ENCODE assay signal across 16 cellular contexts in genomic region chr7:51459809-51460208, GRCh38.
"Had no signal": no experiment of that assay in that cellular context is flagged by ENCODE, and none has a peak within 500 bp of the region (broad histone marks: within the 10 kb centered on the region; RNA-seq: fewer than 3 reads in every experiment).

No MANE protein-coding gene starts in this region.

- H3K27ac ChIP-seq: adrenal gland, VCaP had no signal

- H3K27me3 ChIP-seq: adrenal gland had no signal

- H3K4me1 Mint-ChIP-seq: stimulated activated naive B cell treated with anti-CD40 and anti-IgM and Interleukin-4, amounts not matched to agents 10 μg/mL and 1 μg/mL and 100 μg/mL, for 72 hours; T-helper 17 cell had no signal

- H3K36me3 Mint-ChIP-seq: activated naive CD4-positive, alpha-beta T cell treated with anti-CD3 and anti-CD28 coated beads, Interleukin-2, amount 50 U/mL, for 72 hours; mesothelial cell of epicardium; natural killer cell treated with Interleukin-12 subunit alpha and Interleukin-12 subunit beta and Interleukin-15 and Interleukin-18, amount 100 ng/mL, for 72 hours; stimulated activated naive B cell treated with anti-CD40 and anti-IgM and Interleukin-4, amounts not matched to agents 10 μg/mL and 1 μg/mL and 100 μg/mL, for 72 hours had no signal

- H3K4me3 ChIP-seq: adrenal gland, lung had no signal

- H3K27me3 Mint-ChIP-seq: natural killer cell treated with Interleukin-12 subunit alpha and Interleukin-12 subunit beta and Interleukin-15 and Interleukin-18, amount 100 ng/mL, for 72 hours had no signal

- H3K4me3 Mint-ChIP-seq: activated T-cell treated with anti-CD3 and anti-CD28 coated beads, Interleukin-2, amount 50 U/mL, for 72 hours; mesothelial cell of epicardium; natural killer cell treated with Interleukin-12 subunit alpha and Interleukin-12 subunit beta and Interleukin-15 and Interleukin-18, amount 100 ng/mL, for 72 hours; stimulated activated naive B cell treated with anti-CD40 and anti-IgM and Interleukin-4, amounts not matched to agents 10 μg/mL and 1 μg/mL and 100 μg/mL, for 72 hours; T-helper 17 cell had no signal

- ATAC-seq: activated naive CD4-positive, alpha-beta T cell treated with anti-CD3 and anti-CD28 coated beads, Interleukin-2, amount 50 U/mL, for 72 hours; activated T-cell treated with anti-CD3 and anti-CD28 coated beads, Interleukin-2, amount 50 U/mL, for 72 hours; left lobe of liver; natural killer cell treated with Interleukin-12 subunit alpha and Interleukin-12 subunit beta and Interleukin-15 and Interleukin-18, amount 100 ng/mL, for 72 hours; stimulated activated naive B cell treated with anti-CD40 and anti-IgM and Interleukin-4, amounts not matched to agents 10 μg/mL and 1 μg/mL and 100 μg/mL, for 72 hours; T-helper 17 cell had no signal

- H3K36me3 ChIP-seq: adrenal gland had no signal

- H3K9me3 Mint-ChIP-seq: activated naive CD4-positive, alpha-beta T cell treated with anti-CD3 and anti-CD28 coated beads, Interleukin-2, amount 50 U/mL, for 72 hours had no signal

- H3K4me1 ChIP-seq: adrenal gland had no signal

- DNase-seq: activated CD4-positive, alpha-beta T cell treated with anti-CD3 and anti-CD28 coated beads for 1 hour; activated CD4-positive, alpha-beta T cell treated with anti-CD3 and anti-CD28 coated beads, Interleukin-2, amount 50 U/mL, for 4 hours; activated effector memory CD4-positive, alpha-beta T cell treated with anti-CD3 and anti-CD28 coated beads, Interleukin-2, amount 50 U/mL, for 16 hours; activated T-cell treated with anti-CD3 and anti-CD28 coated beads, Interleukin-2, amount 50 U/mL, for 72 hours; adrenal gland; effector CD4-positive, alpha-beta T cell; islet precursor cell; nucleus accumbens; stimulated activated naive B cell treated with anti-CD40 and anti-IgM and Interleukin-4, amounts not matched to agents 10 μg/mL and 1 μg/mL and 100 μg/mL, for 72 hours; T-helper 17 cell had no signal

- H3K9me3 ChIP-seq: adrenal gland had no signal

- H3K27ac Mint-ChIP-seq: activated T-cell treated with anti-CD3 and anti-CD28 coated beads, Interleukin-2, amount 50 U/mL, for 72 hours; mesothelial cell of epicardium; natural killer cell treated with Interleukin-12 subunit alpha and Interleukin-12 subunit beta and Interleukin-15 and Interleukin-18, amount 100 ng/mL, for 72 hours; stimulated activated naive B cell treated with anti-CD40 and anti-IgM and Interleukin-4, amounts not matched to agents 10 μg/mL and 1 μg/mL and 100 μg/mL, for 72 hours; T-helper 17 cell had no signal
